In the genomic region with DNA sequence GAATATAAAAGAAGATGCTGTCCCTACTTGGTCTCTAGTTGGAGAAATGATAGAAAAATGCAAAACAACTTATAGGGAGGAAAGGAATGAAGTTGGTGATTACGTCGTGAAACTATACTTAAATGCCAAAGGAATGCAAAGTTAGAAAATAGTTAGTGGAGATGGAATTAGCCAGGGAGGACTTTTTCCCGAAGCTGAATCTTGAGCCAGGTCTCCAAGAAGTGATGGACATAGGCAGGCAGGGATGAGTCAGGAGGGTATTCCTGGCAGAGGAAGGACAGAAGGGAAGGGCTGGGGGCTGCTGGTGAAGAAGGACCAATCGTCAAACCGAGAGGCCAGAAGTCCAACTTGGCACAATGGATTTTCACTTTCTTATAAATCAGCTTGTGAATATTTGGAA, we compare ENCODE assay signal across 1 cellular context.
TF ChIP-seq lines count a peak whose summit lies in the region.

No MANE protein-coding gene starts in this region.

TF ChIP-seq in K562, 482 proteins besides CTCF, POLR2A, EP300 and RAD21:
- TF ChIP-seq RBFOX2 (IDR thresholded peaks at IDR 0.05; ENCODE audit: low read depth, low read length) (0 out of 2 replicates have a peak, but pooled peaks have one; percentile 17), MBD2 (IDR thresholded peaks at IDR 0.05; ENCODE audit: borderline replicate concordance, low read depth) (no peak)
